In genomic region chr1:197902454-197903195, GRCh38 we compare ENCODE assay signal across 8 cellular contexts. TPM values are rescaled to one million over a fixed set of nuclear protein-coding genes. Genes with fewer than 3 reads are reported as not detected.
DNase-seq lines count a peak whose midpoint lies in the region; TF ChIP-seq lines count a peak whose summit lies in the region.

Gene C1orf53 (plus strand): TSS chr1:197902630. CDS start chr1:197902650, 20 bp downstream.

- no peak for TF ChIP-seq EP300 in ovary (IDR thresholded peaks at IDR 0.05)

- WGBS in ovary, 3 donors: 0 to 1% (median 0%) methylated on average over 81 to 90 of the region's 90 CpGs
- WGBS in thymus: under 1% methylated on average over 90 of the region's 90 CpGs

- peak in 2 of 3 donors; percentile 28 to 41 for TF ChIP-seq CTCF in ovary (IDR thresholded peaks at IDR 0.05)

- peaks cover 13% of the 10 kb centered on the region for H3K4me1 ChIP-seq in HAP-1
- peaks cover 16% of the 10 kb centered on the region for H3K4me1 ChIP-seq in SJSA1 (replicated peaks)
- peaks cover 2% of the 10 kb centered on the region for H3K4me1 ChIP-seq in ovary (ENCODE audit: insufficient read depth)
- H3K4me1 ChIP-seq in thymus (ENCODE audit: control insufficient read depth, insufficient read depth, low read length): peaks cover 4% of the 10 kb centered on the region

- in situ Hi-C loops in HAP-1 (cut with MboI; ENCODE audit: low sequenced_read_pairs): no loop called here

- intact Hi-C loops in ovary (cut with DNase I): no loop called here

- DNase-seq in GF-D8 (lab: John Stamatoyannopoulos, UW) (peak; percentile 67), HAP-1 (ENCODE audit: low spot score in 2 of 2) (peak; percentile 80 to 88), M059J (ENCODE audit: low read depth) (peak; percentile 86), SJSA1 (ENCODE audit: low read depth in 1 of 2, low spot score in 2 of 2) (peak; percentile 85 to 93), glomerular visceral epithelial cell (ENCODE audit: extremely low spot score) (peak; percentile 90), ovary (peak; percentile 82 to 91 (median 85))
- DNase-seq in activated naive CD4-positive, alpha-beta T cell treated with anti-CD3 and anti-CD28 coated beads, Interleukin-2, amount 50 U/mL, for 16 hours: peak; percentile 82

- H3K9me3 ChIP-seq in HAP-1: no peaks in the 10 kb centered on the region
- H3K9me3 ChIP-seq in SJSA1 (replicated peaks): no peaks in the 10 kb centered on the region
- H3K9me3 ChIP-seq in ovary: no peaks in the 10 kb centered on the region
- no peaks in the 10 kb centered on the region for H3K9me3 ChIP-seq in thymus (ENCODE audit: control insufficient read depth)

- peak within 1 kb of the TSS; percentile 52 for H3K4me3 ChIP-seq in HAP-1
- H3K4me3 ChIP-seq in SJSA1: peak within 1 kb of the TSS; percentile 79
- peak within 1 kb of the TSS; percentile 85 for H3K4me3 ChIP-seq in ovary
- H3K4me3 ChIP-seq in thymus (ENCODE audit: low read length): peak within 1 kb of the TSS; percentile 88

- peak; percentile 36 for TF ChIP-seq POLR2A in ovary (IDR thresholded peaks at IDR 0.05)

- H3K27ac ChIP-seq in SJSA1: peak within 1 kb of the TSS; percentile 73
- peak within 1 kb of the TSS; percentile 55 to 84 for H3K27ac ChIP-seq in ovary
- peak within 1 kb of the TSS; percentile 86 for H3K27ac ChIP-seq in thymus (ENCODE audit: low read depth)

- H3K27me3 ChIP-seq in HAP-1 (ENCODE audit: low read depth) (no peaks in the 10 kb centered on the region), SJSA1 (replicated peaks) (peaks cover 4% of the 10 kb centered on the region), ovary (no peaks in the 10 kb centered on the region), thymus (ENCODE audit: control insufficient read depth, insufficient read depth) (peaks cover 28% of the 10 kb centered on the region)

- H3K36me3 ChIP-seq in HAP-1 (replicated peaks) (no peaks in the 10 kb centered on the region), SJSA1 (peaks cover 3% of the 10 kb centered on the region; the same call in 1 of the 2 replicates), ovary (no peaks in the 10 kb centered on the region), thymus (ENCODE audit: control insufficient read depth, insufficient read depth) (no peaks in the 10 kb centered on the region)

RNA-seq across cellular contexts. Expression of gene C1orf53, which starts in this region (rescaled TPM):
- 13.5 and 20.4 TPM in 2 replicates for total RNA-seq in M059J (2014; rRNA removed; shearing (Covaris generic))
- 13.6 and 24.9 TPM in 2 replicates for total RNA-seq in SJSA1 (2014; rRNA removed; shearing (Covaris generic))
- total RNA-seq in ovary: 1 to 10 TPM; 1.9 to 5.4 (median 4.6) TPM
- polyA plus RNA-seq in ovary (1 to 10 TPM; 6.7 to 7.5 TPM), thymus (1.3 TPM)

Comparison
In these comparisons a context has a peak if more than half of its experiments do, and no peak if none do; other contexts are left out.
1. Peak in every context shown above with its lines: DNase-seq, H3K4me3 ChIP-seq and H3K27ac ChIP-seq.